ENCODE assay signal across 10 cellular contexts in the genomic region with DNA sequence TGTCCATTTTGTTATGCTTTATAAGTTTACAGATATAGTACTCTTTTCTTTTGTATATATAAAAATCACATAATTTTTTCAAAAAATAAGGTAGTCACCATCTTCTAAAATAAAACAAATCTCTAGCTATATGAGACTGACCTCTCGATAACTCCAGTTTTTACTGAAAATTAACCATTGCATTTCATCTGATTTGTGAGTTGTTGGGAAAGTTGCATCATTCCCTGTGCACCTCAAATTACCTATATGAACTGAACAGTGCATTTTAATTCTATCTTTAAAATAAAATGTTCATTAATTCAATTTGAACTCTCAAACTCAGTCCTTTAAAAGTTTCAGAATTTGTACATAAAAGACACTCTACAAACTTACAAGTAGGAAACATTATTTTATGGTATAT.
"Had no signal": no experiment of that assay in that cellular context is flagged by ENCODE, and none has a peak within 500 bp of the region (broad histone marks: within the 10 kb centered on the region; RNA-seq: fewer than 3 reads in every experiment).

No MANE protein-coding gene starts in this region.

- H3K4me3 Mint-ChIP-seq: GM23338, H9, HFFc6 had no signal

- H3K9me3 Mint-ChIP-seq: GM23338 had no signal

- H3K27ac Mint-ChIP-seq: GM23338, HFFc6 had no signal

- H2AFZ ChIP-seq: GM23248, GM23338 had no signal

- H3K36me3 ChIP-seq: HAP-1 had no signal

- H3K9me3 ChIP-seq: HAP-1 had no signal

- H3K4me3 ChIP-seq: GM23248, GM23338, HAP-1 had no signal

- H3K27ac ChIP-seq: GM23248 had no signal

- H3K9ac ChIP-seq: GM23248 had no signal

- FAIRE-seq: H1 had no signal

- DNase-seq: GM23248, GOT3, H7, H9, HCEC 1CT, HFFc6 had no signal

- ATAC-seq: GM23338, HCT116 had no signal

- H3K4me2 ChIP-seq: GM23338 had no signal
